Comparison of ENCODE assay signal across 1 cellular context in genomic region chr2:215419769-215420470, GRCh38.
TF ChIP-seq lines count a peak whose summit lies in the region.

No MANE protein-coding gene starts in this region.

TF ChIP-seq in HepG2, 621 proteins besides CTCF, POLR2A, EP300 and RAD21 (continued from another document and continues in another):
- TF ChIP-seq FUBP1 (CRISPR knock-in tag; IDR thresholded peaks at IDR 0.05; ENCODE audit: borderline replicate concordance): no peak
- TF ChIP-seq, protein P1, sequence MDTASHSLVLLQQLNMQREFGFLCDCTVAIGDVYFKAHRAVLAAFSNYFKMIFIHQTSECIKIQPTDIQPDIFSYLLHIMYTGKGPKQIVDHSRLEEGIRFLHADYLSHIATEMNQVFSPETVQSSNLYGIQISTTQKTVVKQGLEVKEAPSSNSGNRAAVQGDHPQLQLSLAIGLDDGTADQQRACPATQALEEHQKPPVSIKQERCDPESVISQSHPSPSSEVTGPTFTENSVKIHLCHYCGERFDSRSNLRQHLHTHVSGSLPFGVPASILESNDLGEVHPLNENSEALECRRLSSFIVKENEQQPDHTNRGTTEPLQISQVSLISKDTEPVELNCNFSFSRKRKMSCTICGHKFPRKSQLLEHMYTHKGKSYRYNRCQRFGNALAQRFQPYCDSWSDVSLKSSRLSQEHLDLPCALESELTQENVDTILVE (CRISPR knock-in tag; IDR thresholded peaks at IDR 0.05): 0 out of 2 replicates have a peak, but pooled peaks have one; percentile 36
- peak; percentile 62 for TF ChIP-seq RBM22 (optimal IDR thresholded peaks at IDR 0.05; ENCODE audit: low read length)
- 0 out of 2 replicates have a peak, but pooled peaks have one; percentile 16 for TF ChIP-seq HDAC1 (CRISPR knock-in tag; IDR thresholded peaks at IDR 0.05)
- no peak for TF ChIP-seq THAP11 (CRISPR knock-in tag; IDR thresholded peaks at IDR 0.05)
- TF ChIP-seq ZNF282 (IDR thresholded peaks at IDR 0.05; ENCODE audit: partially characterized antibody): no peak
- TF ChIP-seq EZH2 (conservative IDR thresholded peaks at IDR 0.05; ENCODE audit: low read depth, low read length): no peak
- TF ChIP-seq FOXA1 (IDR thresholded peaks at IDR 0.05): no peak
- TF ChIP-seq FOXA1 (CRISPR knock-in tag; IDR thresholded peaks at IDR 0.05): peak; percentile 75
- TF ChIP-seq, protein P2, sequence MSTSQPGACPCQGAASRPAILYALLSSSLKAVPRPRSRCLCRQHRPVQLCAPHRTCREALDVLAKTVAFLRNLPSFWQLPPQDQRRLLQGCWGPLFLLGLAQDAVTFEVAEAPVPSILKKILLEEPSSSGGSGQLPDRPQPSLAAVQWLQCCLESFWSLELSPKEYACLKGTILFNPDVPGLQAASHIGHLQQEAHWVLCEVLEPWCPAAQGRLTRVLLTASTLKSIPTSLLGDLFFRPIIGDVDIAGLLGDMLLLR (CRISPR knock-in tag; IDR thresholded peaks at IDR 0.05): no peak
- no peak for TF ChIP-seq ZKSCAN1 (IDR thresholded peaks at IDR 0.05; ENCODE audit: low read length)
- TF ChIP-seq, protein P3, sequence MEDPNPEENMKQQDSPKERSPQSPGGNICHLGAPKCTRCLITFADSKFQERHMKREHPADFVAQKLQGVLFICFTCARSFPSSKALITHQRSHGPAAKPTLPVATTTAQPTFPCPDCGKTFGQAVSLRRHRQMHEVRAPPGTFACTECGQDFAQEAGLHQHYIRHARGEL (CRISPR knock-in tag; IDR thresholded peaks at IDR 0.05): no peak
- TF ChIP-seq, protein P4, sequence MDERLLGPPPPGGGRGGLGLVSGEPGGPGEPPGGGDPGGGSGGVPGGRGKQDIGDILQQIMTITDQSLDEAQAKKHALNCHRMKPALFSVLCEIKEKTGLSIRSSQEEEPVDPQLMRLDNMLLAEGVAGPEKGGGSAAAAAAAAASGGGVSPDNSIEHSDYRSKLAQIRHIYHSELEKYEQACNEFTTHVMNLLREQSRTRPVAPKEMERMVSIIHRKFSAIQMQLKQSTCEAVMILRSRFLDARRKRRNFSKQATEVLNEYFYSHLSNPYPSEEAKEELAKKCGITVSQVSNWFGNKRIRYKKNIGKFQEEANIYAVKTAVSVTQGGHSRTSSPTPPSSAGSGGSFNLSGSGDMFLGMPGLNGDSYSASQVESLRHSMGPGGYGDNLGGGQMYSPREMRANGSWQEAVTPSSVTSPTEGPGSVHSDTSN (CRISPR knock-in tag; IDR thresholded peaks at IDR 0.05): no peak
- TF ChIP-seq IRF2 (CRISPR knock-in tag; IDR thresholded peaks at IDR 0.05): no peak; the same call in 1 of the 2 replicates
- no peak for TF ChIP-seq BCL3 (CRISPR knock-in tag; IDR thresholded peaks at IDR 0.05)
- TF ChIP-seq, protein P5, sequence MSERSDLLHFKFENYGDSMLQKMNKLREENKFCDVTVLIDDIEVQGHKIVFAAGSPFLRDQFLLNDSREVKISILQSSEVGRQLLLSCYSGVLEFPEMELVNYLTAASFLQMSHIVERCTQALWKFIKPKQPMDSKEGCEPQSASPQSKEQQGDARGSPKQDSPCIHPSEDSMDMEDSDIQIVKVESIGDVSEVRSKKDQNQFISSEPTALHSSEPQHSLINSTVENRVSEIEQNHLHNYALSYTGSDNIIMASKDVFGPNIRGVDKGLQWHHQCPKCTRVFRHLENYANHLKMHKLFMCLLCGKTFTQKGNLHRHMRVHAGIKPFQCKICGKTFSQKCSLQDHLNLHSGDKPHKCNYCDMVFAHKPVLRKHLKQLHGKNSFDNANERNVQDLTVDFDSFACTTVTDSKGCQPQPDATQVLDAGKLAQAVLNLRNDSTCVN (CRISPR knock-in tag; IDR thresholded peaks at IDR 0.05; ENCODE audit: borderline replicate concordance): no peak
- no peak for TF ChIP-seq ZBED4 (CRISPR knock-in tag; IDR thresholded peaks at IDR 0.05; ENCODE audit: borderline replicate concordance)
- peak; percentile 67; the same call in 1 of the 2 replicates for TF ChIP-seq ETV5 (CRISPR knock-in tag; IDR thresholded peaks at IDR 0.05; ENCODE audit: borderline replicate concordance)
- TF ChIP-seq, protein P6, sequence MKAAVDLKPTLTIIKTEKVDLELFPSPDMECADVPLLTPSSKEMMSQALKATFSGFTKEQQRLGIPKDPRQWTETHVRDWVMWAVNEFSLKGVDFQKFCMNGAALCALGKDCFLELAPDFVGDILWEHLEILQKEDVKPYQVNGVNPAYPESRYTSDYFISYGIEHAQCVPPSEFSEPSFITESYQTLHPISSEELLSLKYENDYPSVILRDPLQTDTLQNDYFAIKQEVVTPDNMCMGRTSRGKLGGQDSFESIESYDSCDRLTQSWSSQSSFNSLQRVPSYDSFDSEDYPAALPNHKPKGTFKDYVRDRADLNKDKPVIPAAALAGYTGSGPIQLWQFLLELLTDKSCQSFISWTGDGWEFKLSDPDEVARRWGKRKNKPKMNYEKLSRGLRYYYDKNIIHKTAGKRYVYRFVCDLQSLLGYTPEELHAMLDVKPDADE (CRISPR knock-in tag; IDR thresholded peaks at IDR 0.05): no peak
- TF ChIP-seq ZFX (CRISPR knock-in tag; IDR thresholded peaks at IDR 0.05; ENCODE audit: low read depth): 0 out of 2 replicates have a peak, but pooled peaks have one; percentile 17
- no peak for TF ChIP-seq IRF1 (CRISPR knock-in tag; IDR thresholded peaks at IDR 0.05; ENCODE audit: low read depth)
- TF ChIP-seq ZBTB10 (CRISPR knock-in tag; IDR thresholded peaks at IDR 0.05; ENCODE audit: borderline replicate concordance): 0 out of 2 replicates have a peak, but pooled peaks have one; percentile 30
- no peak for TF ChIP-seq SETDB1 (CRISPR knock-in tag; IDR thresholded peaks at IDR 0.05; ENCODE audit: borderline replicate concordance)
- TF ChIP-seq KDM4B (CRISPR knock-in tag; IDR thresholded peaks at IDR 0.05): no peak
- no peak for TF ChIP-seq SP5 (CRISPR knock-in tag; IDR thresholded peaks at IDR 0.05; ENCODE audit: borderline replicate concordance, low read depth)
- TF ChIP-seq TFDP1 (CRISPR knock-in tag; IDR thresholded peaks at IDR 0.05; ENCODE audit: borderline replicate concordance): peak; percentile 4; the same call in 1 of the 2 replicates
- TF ChIP-seq ZNF382 (CRISPR knock-in tag; IDR thresholded peaks at IDR 0.05; ENCODE audit: borderline replicate concordance): no peak
- no peak for TF ChIP-seq FIP1L1 (IDR thresholded peaks at IDR 0.05; ENCODE audit: borderline replicate concordance, insufficient read depth, low read depth, low read length)
- TF ChIP-seq RELA (CRISPR knock-in tag; IDR thresholded peaks at IDR 0.05): no peak
- no peak for TF ChIP-seq MYNN (CRISPR knock-in tag; IDR thresholded peaks at IDR 0.05; ENCODE audit: low read depth)
- 0 out of 2 replicates have a peak, but pooled peaks have one; percentile 76 for TF ChIP-seq CC2D1A (CRISPR knock-in tag; IDR thresholded peaks at IDR 0.05)
- TF ChIP-seq SIX1 (CRISPR knock-in tag; IDR thresholded peaks at IDR 0.05; ENCODE audit: borderline replicate concordance): peak; percentile 66; the same call in 1 of the 2 replicates
- TF ChIP-seq ZNF10 (CRISPR knock-in tag; IDR thresholded peaks at IDR 0.05; ENCODE audit: borderline replicate concordance, low read depth): no peak
- no peak for TF ChIP-seq TEAD3 (CRISPR knock-in tag; optimal IDR thresholded peaks at IDR 0.05; ENCODE audit: borderline replicate concordance)
- TF ChIP-seq CAMTA2 (CRISPR knock-in tag; IDR thresholded peaks at IDR 0.05; ENCODE audit: borderline replicate concordance): no peak
- no peak for TF ChIP-seq U2AF2 (IDR thresholded peaks at IDR 0.05; ENCODE audit: low read depth, low read length)
- TF ChIP-seq ZNF569 (CRISPR knock-in tag; IDR thresholded peaks at IDR 0.05; ENCODE audit: borderline replicate concordance): no peak
- TF ChIP-seq THYN1 (CRISPR knock-in tag; IDR thresholded peaks at IDR 0.05; ENCODE audit: borderline replicate concordance, low read depth): 0 out of 2 replicates have a peak, but pooled peaks have one; percentile 39
- TF ChIP-seq SOX13 (IDR thresholded peaks at IDR 0.05): peak; percentile 20; the same call in 1 of the 2 replicates
- TF ChIP-seq SOX13 (CRISPR knock-in tag; conservative IDR thresholded peaks at IDR 0.05 in 1 of 2, IDR thresholded peaks at IDR 0.05 in 1 of 2): peak in 1 of 2 experiments; percentile 72; a peak in 1 of 4 replicates
- TF ChIP-seq ZNF577 (CRISPR knock-in tag; IDR thresholded peaks at IDR 0.05; ENCODE audit: borderline replicate concordance, low read depth): no peak
